In the genomic region with DNA sequence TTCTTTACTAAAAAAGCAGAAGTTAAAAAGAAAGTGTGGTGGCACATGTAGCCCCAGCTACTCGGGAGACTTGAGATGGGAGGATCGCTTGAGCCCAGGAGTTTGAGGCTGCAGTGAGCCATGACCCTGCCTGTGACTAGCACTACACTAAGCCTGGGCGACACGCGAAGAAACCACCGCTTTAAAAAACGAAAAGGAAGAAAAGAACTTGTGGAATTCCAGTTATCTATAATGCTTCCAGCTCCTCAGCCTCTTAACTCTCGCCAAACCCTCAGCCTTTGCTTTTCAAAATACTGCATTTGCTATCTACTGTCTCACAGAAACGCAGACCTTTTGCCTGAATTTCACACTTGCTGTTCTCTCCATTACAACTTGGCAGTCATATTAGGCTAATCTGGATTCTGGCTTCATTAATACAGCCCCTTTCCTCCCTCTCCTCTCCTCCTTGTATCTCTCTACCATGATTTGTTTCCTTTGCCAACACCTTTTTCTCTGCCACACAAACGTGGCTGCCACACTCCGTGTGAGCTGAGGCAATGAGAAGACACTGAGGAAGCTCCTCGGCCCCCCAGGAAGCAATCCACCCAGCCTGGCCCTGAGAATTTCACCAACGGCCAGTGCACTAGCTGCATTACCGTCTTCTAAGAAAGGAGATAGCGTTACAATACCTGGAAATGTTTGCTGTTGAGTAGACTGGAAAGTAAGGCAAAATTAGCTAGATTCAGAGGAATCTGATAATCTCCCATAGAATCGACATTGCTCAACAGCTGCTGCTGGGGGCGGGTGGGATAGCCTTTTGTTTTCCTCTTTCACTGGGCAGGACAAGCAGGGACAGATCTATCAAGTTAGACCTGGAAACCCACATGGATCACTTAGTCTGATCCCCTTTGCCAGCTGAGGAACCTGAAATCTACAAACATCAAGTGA, we compare ENCODE assay signal across 15 cellular contexts. TPM values are rescaled to one million over a fixed set of nuclear protein-coding genes. Genes with fewer than 3 reads are reported as not detected.
DNase-seq lines count a peak whose midpoint lies in the region; ATAC-seq and TF ChIP-seq lines count a peak whose summit lies in the region.
"Had no signal": no experiment of that assay in that cellular context is flagged by ENCODE, and none has a peak within 500 bp of the region (broad histone marks: within the 10 kb centered on the region; RNA-seq: fewer than 3 reads in every experiment).

No MANE protein-coding gene starts in this region.

- no peak for TF ChIP-seq CTCF in Calu3 (IDR thresholded peaks at IDR 0.05; ENCODE audit: unreplicated experiment)
- no peak for TF ChIP-seq CTCF in epithelial cell of esophagus (IDR thresholded peaks at IDR 0.05; ENCODE audit: insufficient read depth, low read depth, low read length, missing control alignments)
- no peak for TF ChIP-seq CTCF in nephron progenitor cell (IDR thresholded peaks at IDR 0.05)

- H3K27me3 Mint-ChIP-seq in Calu3 (ENCODE audit: unreplicated experiment) (no peaks in the 10 kb centered on the region), nephron progenitor cell (ENCODE audit: low read depth, poor library complexity) (peaks cover 6% of the 10 kb centered on the region)

- H3K27ac Mint-ChIP-seq in Calu3 (ENCODE audit: unreplicated experiment): peak overlapping the region; percentile 48
- H3K27ac Mint-ChIP-seq in nephron progenitor cell: peak overlapping the region; percentile 7

- H3K4me3 ChIP-seq in epithelial cell of esophagus (ENCODE audit: low read length): no peak overlapping the region

- intact Hi-C loops in Calu3 (cut with micrococcal nuclease; ENCODE audit: unreplicated experiment): no loop called here

- no peak overlapping the region for H3K4me3 Mint-ChIP-seq in Calu3 (ENCODE audit: low read depth, unreplicated experiment)
- no peak overlapping the region for H3K4me3 Mint-ChIP-seq in nephron progenitor cell

- DNase-seq in Calu3 (no peak), UCSD-AML1 (lab: John Stamatoyannopoulos, UW; ENCODE audit: unreplicated experiment) (peak; percentile 27), epithelial cell of esophagus (ENCODE audit: low read depth) (peak; percentile 51), nephron progenitor cell (no peak), HPDE6-E6E7 (ENCODE audit: extremely low spot score) (no peak), ecto neural progenitor cell (ENCODE audit: low spot score) (no peak)
- DNase-seq: activated CD4-positive, alpha-beta T cell treated with anti-CD3 and anti-CD28 coated beads for 4 hours; activated effector memory CD4-positive, alpha-beta T cell treated with anti-CD3 and anti-CD28 coated beads, Interleukin-2, amount 50 U/mL, for 16 hours; effector memory CD4-positive, alpha-beta T cell; GDM1; NCI-H1105 treated with DMSO at 0.1 percent for 48 hours had no signal

- peaks cover 66% of the 10 kb centered on the region for H3K36me3 Mint-ChIP-seq in Calu3 (ENCODE audit: insufficient read depth, unreplicated experiment)
- H3K36me3 Mint-ChIP-seq in nephron progenitor cell (ENCODE audit: low read depth): peaks cover 52% of the 10 kb centered on the region

- H3K4me1 Mint-ChIP-seq in Calu3 (ENCODE audit: low read depth, unreplicated experiment) (peaks cover 32% of the 10 kb centered on the region), nephron progenitor cell (peaks cover 38% of the 10 kb centered on the region)

- CTCF ChIA-PET in Calu3 (lab: Charles Lee): interaction anchor here (0.5 to 1.4 kb wide), 4 partner anchors 10 to 275 kb away, joined by 3 to 4 read pairs (median 3); no protein-coding TSS in a partner anchor

- BruUV-seq in Calu3 (replicated peaks; lab: Mats Ljungman, UMichigan): no TSS peak

- ATAC-seq in GM18519 (IDR thresholded peaks at IDR 0.05; ENCODE audit: low FRiP score, unreplicated experiment): no peak
- ATAC-seq in HG03196 (IDR thresholded peaks at IDR 0.05; ENCODE audit: unreplicated experiment): no peak
- ATAC-seq: SK-N-SH treated with all-trans-retinoic acid at 6 μM for 48 hours had no signal

- H3K9me3 Mint-ChIP-seq in Calu3 (ENCODE audit: low read depth, unreplicated experiment) (no peaks in the 10 kb centered on the region), nephron progenitor cell (peaks cover 26% of the 10 kb centered on the region)

RNA-seq across cellular contexts. Expression of gene CALML5, which starts 37.2 kb away (rescaled TPM):
- not detected in 2 replicates for total RNA-seq in Calu3 (2022)
- total RNA-seq: skeletal muscle tissue had no signal

RNA-seq across cellular contexts. Expression of gene NET1, which starts 49.8 kb away (rescaled TPM):
- total RNA-seq in Calu3 (2022): 147 and 154 TPM in 2 replicates

RNA-seq across cellular contexts. Expression of gene TUBAL3, which starts 57.5 kb away (rescaled TPM):
- total RNA-seq in Calu3 (2022): not detected in 2 replicates
- total RNA-seq: skeletal muscle tissue had no signal

Comparison
In these comparisons a context has a peak if more than half of its experiments do, and no peak if none do; other contexts are left out.
1. DNase-seq: peak in UCSD-AML1 (single experiment) and epithelial cell of esophagus (single experiment); none in Calu3 (single experiment), nephron progenitor cell (single experiment), HPDE6-E6E7 (single experiment) and ecto neural progenitor cell (single experiment).